In the genomic region with DNA sequence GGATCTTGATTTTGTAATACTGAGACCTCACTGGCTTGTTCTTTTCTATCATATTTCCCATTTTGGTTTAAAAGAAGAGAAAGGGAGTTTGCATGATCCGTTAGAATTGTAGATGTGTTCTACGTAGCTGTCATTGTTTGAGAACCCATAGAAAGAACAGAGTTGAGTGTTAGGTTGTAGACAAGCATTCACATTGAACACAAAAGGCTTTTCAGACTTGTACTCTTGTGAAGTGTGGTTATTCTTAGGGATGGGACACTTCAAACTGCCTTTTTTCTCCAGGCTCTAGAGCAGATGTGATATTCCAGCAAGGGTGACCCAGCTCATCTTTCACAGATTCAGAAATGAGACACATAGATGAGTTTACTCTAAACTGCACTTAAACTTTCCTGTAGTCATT, we compare ENCODE assay signal across 10 cellular contexts. TPM values are rescaled to one million over a fixed set of nuclear protein-coding genes. Genes with fewer than 3 reads are reported as not detected.
DNase-seq lines count a peak whose midpoint lies in the region; ATAC-seq and TF ChIP-seq lines count a peak whose summit lies in the region.
"Had no signal": no experiment of that assay in that cellular context is flagged by ENCODE, and none has a peak within 500 bp of the region (broad histone marks: within the 10 kb centered on the region; RNA-seq: fewer than 3 reads in every experiment).

No MANE protein-coding gene starts in this region.

- peak overlapping the region; percentile 39 for H3K27ac ChIP-seq in epithelial cell of prostate
- peak overlapping the region; percentile 67 to 79 for H3K27ac ChIP-seq in aorta (ENCODE audit: low read depth in 1 of 2, low read length in 2 of 2)

- ATAC-seq in Right ventricle myocardium superior (ENCODE audit: poor library complexity), result peak; percentile 28
- ATAC-seq in aorta (ENCODE audit: low FRiP score), result no peak
- ATAC-seq in GM19328 (IDR thresholded peaks at IDR 0.05; ENCODE audit: unreplicated experiment), result no peak

- H3K36me3 Mint-ChIP-seq in nephron (ENCODE audit: low read depth), result peaks cover 30% of the 10 kb centered on the region
- H3K36me3 Mint-ChIP-seq in activated CD4-positive, alpha-beta T cell treated with anti-CD3 and anti-CD28 coated beads, Interleukin-2, amount 10 ng/mL, durations not matched to agents 24 days and 14 days (ENCODE audit: low read depth), result no peaks in the 10 kb centered on the region

- peaks cover 0 to 3% of the 10 kb centered on the region in 2 donors for H3K36me3 ChIP-seq in aorta (ENCODE audit: control insufficient read depth in 1 of 2, insufficient read depth in 2 of 2, low read length in 1 of 2)
- H3K36me3 ChIP-seq in H7 (replicated peaks; ENCODE audit: control insufficient read depth, insufficient read depth, low read length), result no peaks in the 10 kb centered on the region

- no peak overlapping the region for H3K4me3 ChIP-seq in aorta (ENCODE audit: low read length in 2 of 2)
- no peak overlapping the region for H3K4me3 ChIP-seq in H7 (ENCODE audit: insufficient read depth, low read depth, low read length)

- H3K9me3 Mint-ChIP-seq in nephron, result no peaks in the 10 kb centered on the region
- H3K9me3 Mint-ChIP-seq in activated CD4-positive, alpha-beta T cell treated with anti-CD3 and anti-CD28 coated beads, Interleukin-2, amount 10 ng/mL, durations not matched to agents 24 days and 14 days, result no peaks in the 10 kb centered on the region

- H3K9me3 ChIP-seq in aorta (ENCODE audit: control insufficient read depth, low read length), result no peaks in the 10 kb centered on the region

- H3K4me1 Mint-ChIP-seq in nephron, result peaks cover 87% of the 10 kb centered on the region
- peaks cover 14% of the 10 kb centered on the region for H3K4me1 Mint-ChIP-seq in activated CD4-positive, alpha-beta T cell treated with anti-CD3 and anti-CD28 coated beads, Interleukin-2, amount 10 ng/mL, durations not matched to agents 24 days and 14 days

- H3K4me3 Mint-ChIP-seq in nephron, result peak overlapping the region in 1 of 3 experiments; percentile 23
- H3K4me3 Mint-ChIP-seq in activated CD4-positive, alpha-beta T cell treated with anti-CD3 and anti-CD28 coated beads, Interleukin-2, amount 10 ng/mL, durations not matched to agents 24 days and 14 days, result no peak overlapping the region

- intact Hi-C loops in Right ventricle myocardium superior (cut with DNase I) (loop anchor here (5.0 kb wide), 1 partner anchor 72 kb away; no protein-coding TSS in a partner anchor), cardiac septum (cut with DNase I) (no loop called here), aorta (cut with DNase I) (loop anchor here (5.0 kb wide), 2 partner anchors 37 to 72 kb away; no protein-coding TSS in a partner anchor)
- intact Hi-C loops in activated CD4-positive, alpha-beta T cell treated with anti-CD3 and anti-CD28 coated beads, Interleukin-2, amount 10 ng/mL, durations not matched to agents 24 days and 14 days (cut with micrococcal nuclease), result no loop called here

- 96% methylated on average over 2 of the region's 2 CpGs for WGBS in aorta, 2 donors

- peak overlapping the region; percentile 89 to 91 (median 91) for H3K27ac Mint-ChIP-seq in nephron
- no peak overlapping the region for H3K27ac Mint-ChIP-seq in activated CD4-positive, alpha-beta T cell treated with anti-CD3 and anti-CD28 coated beads, Interleukin-2, amount 10 ng/mL, durations not matched to agents 24 days and 14 days

- H3K4me1 ChIP-seq in aorta (ENCODE audit: control insufficient read depth in 1 of 2, insufficient read depth in 2 of 2, low read length in 2 of 2), result peaks cover 16 to 45% of the 10 kb centered on the region in 2 donors

- H3K27me3 Mint-ChIP-seq in nephron (ENCODE audit: low read depth), result no peaks in the 10 kb centered on the region
- H3K27me3 Mint-ChIP-seq in activated CD4-positive, alpha-beta T cell treated with anti-CD3 and anti-CD28 coated beads, Interleukin-2, amount 10 ng/mL, durations not matched to agents 24 days and 14 days, result peaks cover 3% of the 10 kb centered on the region

- H3K27me3 ChIP-seq in aorta (ENCODE audit: control insufficient read depth in 1 of 2, insufficient read depth in 2 of 2, low read length in 1 of 2), result no peaks in the 10 kb centered on the region
- no peaks in the 10 kb centered on the region for H3K27me3 ChIP-seq in H7 (ENCODE audit: control insufficient read depth, insufficient read depth, low read length)

- DNase-seq in Right ventricle myocardium superior (no peak), cardiac septum (ENCODE audit: low spot score) (no peak), epithelial cell of prostate (ENCODE audit: low read depth, low spot score) (no peak), aorta (no peak), H7 (no peak)
- DNase-seq in activated CD4-positive, alpha-beta T cell treated with anti-CD3 and anti-CD28 coated beads, Interleukin-2, amount 10 ng/mL, durations not matched to agents 24 days and 14 days, result no peak
- DNase-seq: activated CD8-positive, alpha-beta memory T cell treated with anti-CD3 and anti-CD28 coated beads, Interleukin-2, amount 50 U/mL, for 48 hours; NCI-H1436 treated with DMSO at 0.1 percent for 48 hours had no signal

- no peak for TF ChIP-seq CTCF in nephron (IDR thresholded peaks at IDR 0.05; ENCODE audit: unreplicated experiment in 3 of 3)

RNA-seq across cellular contexts. Expression of a gene that starts 19.9 kb away (rescaled TPM):
- total RNA-seq in Right ventricle myocardium superior (32.4 TPM), cardiac septum (32.1 TPM), aorta (10 to 100 TPM; 66.8 to 89.6 TPM)
- polyA plus RNA-seq in aorta, result 10 to 100 TPM; 11.0 to 21.4 TPM
- 5.9 TPM in 2 replicates for total RNA-seq in activated CD4-positive, alpha-beta T cell treated with anti-CD3 and anti-CD28 coated beads, Interleukin-2, amount 10 ng/mL, durations not matched to agents 24 days and 14 days
- 10.9 and 14.0 TPM in 2 replicates for total RNA-seq in H7 (2014; rRNA removed; shearing (Covaris generic))

Comparison
In these comparisons a context has a peak if more than half of its experiments do, and no peak if none do; other contexts are left out.
1. intact Hi-C loops: an anchor here in Right ventricle myocardium superior (5.0 kb wide) and aorta (5.0 kb wide); none called in cardiac septum and activated CD4-positive, alpha-beta T cell treated with anti-CD3 and anti-CD28 coated beads, Interleukin-2, amount 10 ng/mL, durations not matched to agents 24 days and 14 days.